ENCODE assay signal across 17 cellular contexts in genomic region chr1:61119085-61119484, GRCh38. TPM values are rescaled to one million over a fixed set of nuclear protein-coding genes. Genes with fewer than 3 reads are reported as not detected.
DNase-seq lines count a peak whose midpoint lies in the region; ATAC-seq, FAIRE-seq and TF ChIP-seq lines count a peak whose summit lies in the region.
"Had no signal": no experiment of that assay in that cellular context is flagged by ENCODE, and none has a peak within 500 bp of the region (broad histone marks: within the 10 kb centered on the region; RNA-seq: fewer than 3 reads in every experiment).

No MANE protein-coding gene starts in this region.

- TF ChIP-seq POLR2A in erythroblast (IDR thresholded peaks at IDR 0.05; ENCODE audit: low read length): no peak

- intact Hi-C loops in pancreas (cut with DNase I) (no loop called here), posterior cingulate gyrus (cut with DNase I) (no loop called here)

- H3K27me3 ChIP-seq in pancreas: no peaks in the 10 kb centered on the region

- H3K36me3 ChIP-seq in pancreas: no peaks in the 10 kb centered on the region
- H3K36me3 ChIP-seq: HAP-1 had no signal

- no peaks in the 10 kb centered on the region for H3K9me3 ChIP-seq in pancreas
- H3K9me3 ChIP-seq: HAP-1 had no signal

- ATAC-seq in pancreas: peak in 2 of 4 donors; percentile 60 to 61
- ATAC-seq in HG03135 (IDR thresholded peaks at IDR 0.05; ENCODE audit: unreplicated experiment): no peak
- ATAC-seq: naive thymus-derived CD8-positive, alpha-beta T cell had no signal

- no peak for TF ChIP-seq CTCF in pancreas (IDR thresholded peaks at IDR 0.05)

- WGBS in pancreas, 2 donors: 34% methylated on average over 3 of the region's 3 CpGs

- H3K4me3 ChIP-seq in pancreas: no peak overlapping the region
- H3K4me3 ChIP-seq: HAP-1 had no signal

- DNase-seq in DMS 273 (lab: John Stamatoyannopoulos, UW; ENCODE audit: unreplicated experiment): peak; percentile 22
- DNase-seq in DMS 273 treated with DMSO at 0.1 percent for 48 hours (lab: John Stamatoyannopoulos, UW): no peak
- DNase-seq in NCI-H774 (lab: John Stamatoyannopoulos, UW): peak; percentile 31
- DNase-seq in erythroblast (lab: John Stamatoyannopoulos, UW): peak; percentile 17 to 52
- no peak for DNase-seq in pancreas
- no peak for DNase-seq in DMS153 (lab: John Stamatoyannopoulos, UW)
- no peak for DNase-seq in posterior cingulate gyrus
- DNase-seq: activated CD4-positive, alpha-beta T cell treated with anti-CD3 and anti-CD28 coated beads, Interleukin-2, amount 50 U/mL, for 48 hours; Calu3; foreskin melanocyte; mammary epithelial cell; naive thymus-derived CD8-positive, alpha-beta T cell had no signal

- H3K4me1 ChIP-seq in pancreas: peaks cover 22 to 52% (median 46%) of the 10 kb centered on the region in 3 donors

- peak overlapping the region in 1 of 4 donors; percentile 6 for H3K27ac ChIP-seq in pancreas
- H3K27ac ChIP-seq: 22Rv1 had no signal

- FAIRE-seq in pancreas (lab: Jason Lieb, UNC): peak; percentile 45
- FAIRE-seq: GM12892, TTC549 had no signal

RNA-seq across cellular contexts. Expression of gene NFIA, which starts 36.7 kb away (rescaled TPM):
- 10 to 100 TPM; 29.0 to 48.1 (median 32.8) TPM for total RNA-seq in pancreas
- 1 to 10 TPM; 4.9 to 5.6 TPM for polyA plus RNA-seq in pancreas

Comparison
In these comparisons a context has a peak if more than half of its experiments do, and no peak if none do; other contexts are left out.
1. DNase-seq: peak in DMS 273 (single experiment), NCI-H774 (single experiment) and erythroblast (2 of 2); none in DMS 273 treated with DMSO at 0.1 percent for 48 hours (single experiment), pancreas (0 of 6), DMS153 (single experiment) and posterior cingulate gyrus (0 of 10).